18 cellular contexts compared by ENCODE assay signal in the genomic region with DNA sequence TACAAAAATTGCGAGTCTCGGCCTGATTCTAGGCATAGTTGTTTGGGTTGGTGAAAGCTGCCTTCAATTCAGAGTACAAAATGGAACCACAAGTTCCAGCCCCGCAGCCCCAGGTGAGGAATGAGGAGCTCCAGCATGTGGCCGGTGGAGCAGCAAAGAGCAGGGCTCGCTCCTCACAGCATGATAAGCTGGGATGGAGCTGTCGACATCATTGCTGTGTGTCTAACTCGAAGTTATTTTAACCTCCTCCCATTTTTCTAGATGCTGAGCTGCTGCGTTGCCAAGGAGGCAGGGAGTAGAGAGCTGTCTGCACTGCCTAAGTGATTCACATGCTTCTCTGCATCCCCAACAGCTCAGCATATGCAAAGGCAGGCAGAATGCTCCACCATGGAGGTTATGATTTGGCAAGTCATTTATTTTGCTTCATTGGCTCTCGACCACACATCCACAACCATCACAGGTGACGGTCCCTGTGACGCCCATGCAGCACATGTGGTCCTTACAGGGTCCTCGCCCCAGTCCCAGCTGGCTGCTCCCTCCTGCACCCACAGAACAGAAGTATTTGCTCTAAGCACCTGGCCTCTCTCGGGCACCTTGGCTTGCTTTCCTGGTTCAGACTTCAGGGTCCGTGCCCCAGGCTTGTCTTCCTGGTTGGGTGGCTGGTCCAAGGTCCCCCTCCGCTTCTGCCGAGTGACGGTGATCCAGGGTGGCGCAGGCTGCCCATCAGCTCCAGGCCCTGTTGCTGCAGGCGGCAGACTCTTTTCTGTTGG.
DNase-seq lines count a peak whose midpoint lies in the region; ATAC-seq and TF ChIP-seq lines count a peak whose summit lies in the region.
"Had no signal": no experiment of that assay in that cellular context is flagged by ENCODE, and none has a peak within 500 bp of the region (broad histone marks: within the 10 kb centered on the region; RNA-seq: fewer than 3 reads in every experiment).

No MANE protein-coding gene starts in this region.

- H3K9me3 Mint-ChIP-seq in brain, result peaks cover 0 to 2% (median 0%) of the 10 kb centered on the region in 5 experiments
- no peaks in the 10 kb centered on the region for H3K9me3 Mint-ChIP-seq in endodermal cell
- H3K9me3 Mint-ChIP-seq: CD8-positive, alpha-beta T cell; IgD-negative memory B cell had no signal

- H3K27me3 Mint-ChIP-seq in brain, result no peaks in the 10 kb centered on the region
- peaks cover 17% of the 10 kb centered on the region for H3K27me3 Mint-ChIP-seq in endodermal cell (ENCODE audit: insufficient read depth)

- H3K36me3 ChIP-seq in endodermal cell (ENCODE audit: control insufficient read depth, insufficient read depth, low read length), result no peaks in the 10 kb centered on the region
- H3K36me3 ChIP-seq: HAP-1 had no signal

- peaks cover 6% of the 10 kb centered on the region for H3K27me3 ChIP-seq in endodermal cell (ENCODE audit: control insufficient read depth, insufficient read depth, low read length, poor library complexity, severe bottlenecking)

- H3K4me1 Mint-ChIP-seq in brain (peaks cover 22% of the 10 kb centered on the region), endodermal cell (no peaks in the 10 kb centered on the region)
- H3K4me1 Mint-ChIP-seq: B cell, IgD-negative memory B cell had no signal

- no peaks in the 10 kb centered on the region for H3K4me1 ChIP-seq in endodermal cell (ENCODE audit: control insufficient read depth, insufficient read depth, low read length)
- H3K4me1 ChIP-seq: HAP-1 had no signal

- H3K36me3 Mint-ChIP-seq in brain (no peaks in the 10 kb centered on the region), endodermal cell (ENCODE audit: low read depth) (no peaks in the 10 kb centered on the region)
- H3K36me3 Mint-ChIP-seq: CD8-positive, alpha-beta T cell; IgD-negative memory B cell had no signal

- H3K27ac ChIP-seq in endodermal cell (ENCODE audit: low read depth, low read length), result no peak overlapping the region

- 91% methylated on average over 11 to 19 of the region's 19 CpGs for WGBS in endodermal cell (ENCODE audit: insufficient coverage in 1 of 2, insufficient read length in 1 of 2), 2 experiments

- no peak for TF ChIP-seq CTCF in brain (conservative IDR thresholded peaks at IDR 0.05)
- no peak for TF ChIP-seq CTCF in GM20000 (IDR thresholded peaks at IDR 0.05; ENCODE audit: extremely low read depth, missing control alignments)
- no peak for TF ChIP-seq CTCF in endodermal cell (conservative IDR thresholded peaks at IDR 0.05)

- no peak overlapping the region for H3K4me3 ChIP-seq in endodermal cell (ENCODE audit: low read length)
- H3K4me3 ChIP-seq: HAP-1 had no signal

- in situ Hi-C loops in G401 (cut with HindIII; ENCODE audit: low sequenced_read_pairs), result no loop called here

- H3K9ac ChIP-seq in endodermal cell (ENCODE audit: extremely low read depth, low read length, poor library complexity, severe bottlenecking), result no peak overlapping the region

- DNase-seq in G401 (ENCODE audit: low spot score) (peak; percentile 61), head of caudate nucleus (peak in 27 of 42 donors; percentile 16 to 88 (median 62)), putamen (ENCODE audit: low spot score) (peak; percentile 73), GM20000 (ENCODE audit: low spot score) (no peak), endodermal cell (no peak)
- DNase-seq in stimulated activated CD4-positive, alpha-beta T cell treated with anti-CD3 and anti-CD28 coated beads, Interleukin-2, amount 100 ng/mL, for 48 hours, result no peak
- DNase-seq: ACHN; CD8-positive, alpha-beta T cell; MV-4-11; NCI-H1417 treated with DMSO at 0.1 percent for 48 hours; NCI-H2029; NCI-H510A treated with DMSO at 0.1 percent for 48 hours; SHP77 treated with DMSO at 0.1 percent for 48 hours had no signal

- H3K4me3 Mint-ChIP-seq in brain, result no peak overlapping the region
- H3K4me3 Mint-ChIP-seq in endodermal cell, result no peak overlapping the region
- H3K4me3 Mint-ChIP-seq: B cell; CD8-positive, alpha-beta T cell; IgD-negative memory B cell had no signal

- H3K27ac Mint-ChIP-seq in brain (peak overlapping the region in 3 of 5 experiments; percentile 30 to 91 (median 66)), endodermal cell (no peak overlapping the region)
- H3K27ac Mint-ChIP-seq: B cell; CD8-positive, alpha-beta T cell; IgD-negative memory B cell had no signal

- intact Hi-C loops in head of caudate nucleus (cut with DNase I), result no loop called here

- H3K9me3 ChIP-seq in endodermal cell (ENCODE audit: control insufficient read depth, low read length), result no peaks in the 10 kb centered on the region
- H3K9me3 ChIP-seq: HAP-1 had no signal

- no peak for ATAC-seq in GM21528 (IDR thresholded peaks at IDR 0.05; ENCODE audit: low FRiP score, unreplicated experiment)
- ATAC-seq: CD8-positive, alpha-beta T cell had no signal

Comparison
In these comparisons a context has a peak if more than half of its experiments do, and no peak if none do; other contexts are left out.
1. DNase-seq: peak in G401 (single experiment), head of caudate nucleus (27 of 42) and putamen (single experiment); none in GM20000 (single experiment), stimulated activated CD4-positive, alpha-beta T cell treated with anti-CD3 and anti-CD28 coated beads, Interleukin-2, amount 100 ng/mL, for 48 hours (0 of 2) and endodermal cell (single experiment).